23 cellular contexts compared by ENCODE assay signal in the genomic region with DNA sequence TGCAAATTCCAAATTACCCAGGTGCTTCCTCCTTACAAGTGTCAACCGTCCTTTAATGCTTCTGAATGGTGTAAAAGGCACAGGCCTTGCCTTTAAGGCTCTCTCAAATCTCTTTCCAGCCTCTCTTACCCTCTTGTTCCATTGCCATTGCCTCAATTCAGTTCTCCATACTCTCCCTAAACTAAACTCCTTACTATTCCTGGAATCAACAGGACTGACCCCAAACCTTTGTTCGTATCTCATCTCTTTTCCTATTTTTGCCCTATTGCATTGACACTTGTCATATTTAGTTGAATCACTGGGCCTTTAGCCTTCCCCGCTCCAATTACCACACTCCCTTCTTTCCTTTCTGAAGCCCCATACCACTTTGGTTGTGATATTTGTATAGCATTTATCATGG. TPM values are rescaled to one million over a fixed set of nuclear protein-coding genes. Genes with fewer than 3 reads are reported as not detected.
DNase-seq lines count a peak whose midpoint lies in the region; ATAC-seq, FAIRE-seq and TF ChIP-seq lines count a peak whose summit lies in the region.
"Had no signal": no experiment of that assay in that cellular context is flagged by ENCODE, and none has a peak within 500 bp of the region (broad histone marks: within the 10 kb centered on the region; RNA-seq: fewer than 3 reads in every experiment).

No MANE protein-coding gene starts in this region.

- H3K4me3 ChIP-seq in heart left ventricle (no peak overlapping the region), right cardiac atrium (ENCODE audit: low read length) (no peak overlapping the region), pancreas (no peak overlapping the region), transverse colon (no peak overlapping the region)
- H3K4me3 ChIP-seq: thoracic aorta had no signal

- no peaks in the 10 kb centered on the region for H3K27me3 ChIP-seq in heart left ventricle
- no peaks in the 10 kb centered on the region for H3K27me3 ChIP-seq in right cardiac atrium (ENCODE audit: control insufficient read depth, insufficient read depth)
- H3K27me3 ChIP-seq in pancreas: no peaks in the 10 kb centered on the region
- H3K27me3 ChIP-seq in transverse colon: no peaks in the 10 kb centered on the region

- FAIRE-seq in pancreas (lab: Jason Lieb, UNC): no peak
- FAIRE-seq: A204.1, endothelial cell of umbilical vein, GM12891, HepG2 had no signal

- H3K4me1 ChIP-seq in heart left ventricle (peaks cover 0 to 44% (median 6%) of the 10 kb centered on the region in 12 donors), right cardiac atrium (ENCODE audit: control insufficient read depth, insufficient read depth, low read length) (peaks cover 2% of the 10 kb centered on the region), pancreas (peaks cover 16 to 34% (median 27%) of the 10 kb centered on the region in 3 donors), transverse colon (peaks cover 0 to 18% (median 10%) of the 10 kb centered on the region in 4 donors)

- H3K27ac ChIP-seq in heart left ventricle (peak overlapping the region in 8 of 12 donors; percentile 0 to 98 (median 12)), right cardiac atrium (ENCODE audit: low read length) (no peak overlapping the region), epithelial cell of prostate (peak overlapping the region; percentile 78), pancreas (peak overlapping the region; percentile 20 to 76 (median 63)), transverse colon (peak overlapping the region in 2 of 4 donors; percentile 41 to 57)
- H3K27ac ChIP-seq: WERI-Rb-1 had no signal

- TF ChIP-seq CTCF in heart left ventricle (IDR thresholded peaks at IDR 0.05): no peak
- no peak for TF ChIP-seq CTCF in pancreas (IDR thresholded peaks at IDR 0.05)
- TF ChIP-seq CTCF in transverse colon (IDR thresholded peaks at IDR 0.05): no peak
- TF ChIP-seq CTCF in GM13976 (IDR thresholded peaks at IDR 0.05; ENCODE audit: borderline replicate concordance, control extremely low read depth, extremely low read depth, insufficient read depth, missing control alignments): no peak

- 78 to 88% (median 83%) methylated on average over 3 of the region's 3 CpGs for WGBS in heart left ventricle, 4 donors
- WGBS in right cardiac atrium: 86% methylated on average over 3 of the region's 3 CpGs
- WGBS in pancreas, 2 donors: 87 to 91% methylated on average over 3 of the region's 3 CpGs
- WGBS in transverse colon (ENCODE audit: low coverage in 1 of 2), 2 donors: 83% methylated on average over 3 of the region's 3 CpGs

- TF ChIP-seq POLR2A in heart left ventricle (IDR thresholded peaks at IDR 0.05) (no peak), transverse colon (IDR thresholded peaks at IDR 0.05) (no peak)

- in situ Hi-C loops in transverse colon (cut with MboI; ENCODE audit: low pct_ligation_motif_present in 1 of 4, low pct_unique_long_range_greater_than_20kb in 1 of 4, low sequenced_read_pairs in 3 of 4) (no loop called here), GM13976 (cut with MboI; ENCODE audit: low sequenced_read_pairs, unreplicated experiment) (no loop called here)

- ATAC-seq in heart left ventricle (no peak), right cardiac atrium (no peak), pancreas (no peak), SK-N-SH treated with all-trans-retinoic acid at 6 μM for 48 hours (no peak)
- ATAC-seq: activated CD8-positive, alpha-beta T cell treated with anti-CD3 and anti-CD28 coated beads for 36 hours; activated naive CD4-positive, alpha-beta T cell treated with anti-CD3 and anti-CD28 coated beads, Interleukin-2, amount 50 U/mL, for 72 hours; HCT116; HepG2 had no signal

- intact Hi-C loops in heart left ventricle (cut with DNase I) (loop anchor here in 1 of 10 donors (10.0 kb wide), 1 partner anchor 263 kb away; a partner anchor contains a TSS), right cardiac atrium (cut with DNase I) (no loop called here), pancreas (cut with DNase I) (no loop called here), transverse colon (cut with DNase I; ENCODE audit: low total_unique reads) (no loop called here)

- H3K9me3 ChIP-seq in heart left ventricle: no peaks in the 10 kb centered on the region
- no peaks in the 10 kb centered on the region for H3K9me3 ChIP-seq in right cardiac atrium (ENCODE audit: control insufficient read depth, low read length)
- no peaks in the 10 kb centered on the region for H3K9me3 ChIP-seq in pancreas
- H3K9me3 ChIP-seq in transverse colon: no peaks in the 10 kb centered on the region
- H3K9me3 ChIP-seq: thoracic aorta had no signal

- TF ChIP-seq EP300 in transverse colon (IDR thresholded peaks at IDR 0.05; ENCODE audit: low read depth): no peak

- DNase-seq in heart left ventricle (no peak), right cardiac atrium (no peak), epithelial cell of prostate (ENCODE audit: low read depth, low spot score) (no peak), pancreas (no peak), transverse colon (no peak), ureter (ENCODE audit: low spot score) (no peak), GM13976 (ENCODE audit: low spot score) (no peak)
- DNase-seq: activated CD8-positive, alpha-beta T cell treated with anti-CD3 and anti-CD28 coated beads for 36 hours; activated T-cell treated with anti-CD3 and anti-CD28 coated beads, Interleukin-2, amount 50 U/mL, for 1 hour; dermis blood vessel endothelial cell; midbrain; NCI-H1417 treated with DMSO at 0.1 percent for 48 hours; NCI-H510A treated with DMSO at 0.1 percent for 48 hours; SIG-M5; WERI-Rb-1 had no signal

- no peaks in the 10 kb centered on the region for H3K36me3 ChIP-seq in heart left ventricle
- H3K36me3 ChIP-seq in pancreas: no peaks in the 10 kb centered on the region
- no peaks in the 10 kb centered on the region for H3K36me3 ChIP-seq in transverse colon
- H3K36me3 ChIP-seq: thoracic aorta, WERI-Rb-1 had no signal

TF ChIP-seq in SK-N-SH treated with all-trans-retinoic acid at 6 μM for 48 hours, 23 proteins besides CTCF, POLR2A, EP300 and RAD21:
- TF ChIP-seq CSDC2 (CRISPR knock-in tag; IDR thresholded peaks at IDR 0.05) (no peak), ESRRG (CRISPR knock-in tag; IDR thresholded peaks at IDR 0.05) (no peak), TCF4 (CRISPR knock-in tag; IDR thresholded peaks at IDR 0.05; ENCODE audit: borderline replicate concordance) (no peak), ARNTL (CRISPR knock-in tag; IDR thresholded peaks at IDR 0.05; ENCODE audit: borderline replicate concordance, low read depth) (no peak), BACH2 (CRISPR knock-in tag; IDR thresholded peaks at IDR 0.05; ENCODE audit: borderline replicate concordance) (no peak), ZFP3 (CRISPR knock-in tag; IDR thresholded peaks at IDR 0.05) (no peak), RARB (CRISPR knock-in tag; IDR thresholded peaks at IDR 0.05) (no peak), ZNF8 (CRISPR knock-in tag; IDR thresholded peaks at IDR 0.05) (no peak), ZNF565 (CRISPR knock-in tag; conservative IDR thresholded peaks at IDR 0.05; ENCODE audit: low read depth) (no peak)
- TF ChIP-seq, protein P1, sequence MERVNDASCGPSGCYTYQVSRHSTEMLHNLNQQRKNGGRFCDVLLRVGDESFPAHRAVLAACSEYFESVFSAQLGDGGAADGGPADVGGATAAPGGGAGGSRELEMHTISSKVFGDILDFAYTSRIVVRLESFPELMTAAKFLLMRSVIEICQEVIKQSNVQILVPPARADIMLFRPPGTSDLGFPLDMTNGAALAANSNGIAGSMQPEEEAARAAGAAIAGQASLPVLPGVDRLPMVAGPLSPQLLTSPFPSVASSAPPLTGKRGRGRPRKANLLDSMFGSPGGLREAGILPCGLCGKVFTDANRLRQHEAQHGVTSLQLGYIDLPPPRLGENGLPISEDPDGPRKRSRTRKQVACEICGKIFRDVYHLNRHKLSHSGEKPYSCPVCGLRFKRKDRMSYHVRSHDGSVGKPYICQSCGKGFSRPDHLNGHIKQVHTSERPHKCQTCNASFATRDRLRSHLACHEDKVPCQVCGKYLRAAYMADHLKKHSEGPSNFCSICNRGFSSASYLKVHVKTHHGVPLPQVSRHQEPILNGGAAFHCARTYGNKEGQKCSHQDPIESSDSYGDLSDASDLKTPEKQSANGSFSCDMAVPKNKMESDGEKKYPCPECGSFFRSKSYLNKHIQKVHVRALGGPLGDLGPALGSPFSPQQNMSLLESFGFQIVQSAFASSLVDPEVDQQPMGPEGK (CRISPR knock-in tag; IDR thresholded peaks at IDR 0.05; ENCODE audit: borderline replicate concordance): no peak

RNA-seq across cellular contexts. Expression of a gene that starts 3.9 kb away (rescaled TPM):
- total RNA-seq in heart left ventricle (100 to 1,000 TPM in 4 of 9 donors, 10 to 100 TPM in 5; 68.8 to 149 (median 91.2) TPM), right cardiac atrium (10 to 100 TPM; 57.9 to 93.4 (median 67.9) TPM), pancreas (10 to 100 TPM in 5 of 6 donors, 1 to 10 TPM in 1; 8.6 to 25.7 (median 15.7) TPM), transverse colon (10 to 100 TPM in 3 of 4 donors, 1 to 10 TPM in 1; 8.0 to 75.4 (median 40.1) TPM), ureter (89.0 TPM)
- polyA plus RNA-seq in heart left ventricle (100 to 1,000 TPM in 1 of 2 donors, 10 to 100 TPM in 1; 28.6 to 130 TPM), right cardiac atrium (39.7 TPM), pancreas (10 to 100 TPM in 1 of 2 donors, 1 to 10 TPM in 1; 8.1 to 20.7 TPM)
